In genomic region chr2:3755277-3755676, GRCh38 we compare ENCODE assay signal across 35 cellular contexts. TPM values are rescaled to one million over a fixed set of nuclear protein-coding genes. Genes with fewer than 3 reads are reported as not detected.
"Had no signal": no experiment of that assay in that cellular context is flagged by ENCODE, and none has a peak within 500 bp of the region (broad histone marks: within the 10 kb centered on the region; RNA-seq: fewer than 3 reads in every experiment).

No MANE protein-coding gene starts in this region.

- FAIRE-seq: pancreas had no signal

- H3K4me3 ChIP-seq: neural progenitor cell, pancreas, prostate gland, skin epidermis, smooth muscle cell, spleen, suprapubic skin, testis, tibial artery, transverse colon, upper lobe of right lung, vagina had no signal

- H3K27ac Mint-ChIP-seq: naive B cell; natural killer cell; nephron; neural progenitor cell; stimulated activated memory B cell treated with anti-CD40 and anti-IgM and Interleukin-4, amounts not matched to agents 10 μg/mL and 1 μg/mL and 100 μg/mL, for 72 hours; stimulated activated naive CD8-positive, alpha-beta T cell treated with anti-CD3 and anti-CD28 coated beads, Interleukin-15, amount 100 ng/mL, for 72 hours; type B pancreatic cell had no signal

- H2AFZ ChIP-seq: neural progenitor cell had no signal

- H3K27me3 ChIP-seq: neural progenitor cell, pancreas, spleen, testis, tibial artery, transverse colon, vagina had no signal

- ATAC-seq: pancreas; right cardiac atrium; sciatic nerve; stimulated activated memory B cell treated with anti-CD40 and anti-IgM and Interleukin-4, amounts not matched to agents 10 μg/mL and 1 μg/mL and 100 μg/mL, for 72 hours; stimulated activated naive CD8-positive, alpha-beta T cell treated with anti-CD3 and anti-CD28 coated beads, Interleukin-15, amount 100 ng/mL, for 72 hours; stimulated activated naive CD8-positive, alpha-beta T cell treated with anti-CD3 and anti-CD28 coated beads, Interleukin-15, Interleukin-2, amounts not matched to agents 100 U/mL and 50 U/mL, for 24 hours; upper lobe of right lung had no signal

- H3K27ac ChIP-seq: neural progenitor cell, neutrophil, pancreas, prostate gland, skin epidermis, spleen, suprapubic skin, testis, tibial artery, transverse colon, upper lobe of right lung, vagina had no signal

- H3K9me3 Mint-ChIP-seq: nephron; neural progenitor cell; stimulated activated naive CD8-positive, alpha-beta T cell treated with anti-CD3 and anti-CD28 coated beads, Interleukin-15, amount 100 ng/mL, for 72 hours; type B pancreatic cell had no signal

- H3K9ac ChIP-seq: neural progenitor cell had no signal

- H3K4me2 ChIP-seq: neural progenitor cell, smooth muscle cell had no signal

- H3K4me1 Mint-ChIP-seq: naive B cell; natural killer cell; nephron; stimulated activated memory B cell treated with anti-CD40 and anti-IgM and Interleukin-4, amounts not matched to agents 10 μg/mL and 1 μg/mL and 100 μg/mL, for 72 hours; stimulated activated naive CD8-positive, alpha-beta T cell treated with anti-CD3 and anti-CD28 coated beads, Interleukin-15, amount 100 ng/mL, for 72 hours had no signal

- H3K36me3 Mint-ChIP-seq: naive B cell; natural killer cell; neural progenitor cell; stimulated activated memory B cell treated with anti-CD40 and anti-IgM and Interleukin-4, amounts not matched to agents 10 μg/mL and 1 μg/mL and 100 μg/mL, for 72 hours; type B pancreatic cell had no signal

- DNase-seq: naive B cell; natural killer cell; nucleus accumbens; pancreas; right cardiac atrium; spleen; stimulated activated CD4-positive, alpha-beta T cell treated with anti-CD3 and anti-CD28 coated beads, Interleukin-12 subunit alpha, Interleukin-12 subunit beta, amount 100 ng/mL, for 4 hours; stimulated activated CD4-positive, alpha-beta T cell treated with anti-CD3 and anti-CD28 coated beads, Interleukin-1b, Interleukin-23, amount 100 ng/mL, for 48 hours; stimulated activated CD4-positive, alpha-beta T cell treated with anti-CD3 and anti-CD28 coated beads, Interleukin-4, amount 100 ng/mL, for 1 hour; stimulated activated CD4-positive, alpha-beta T cell treated with anti-CD3 and anti-CD28 coated beads, Interleukin-4, amount 100 ng/mL, for 4 hours; stimulated activated CD8-positive, alpha-beta memory T cell treated with anti-CD3 and anti-CD28 coated beads, Interleukin-4, amount 100 ng/mL, for 48 hours; stimulated activated naive CD4-positive, alpha-beta T cell; stimulated activated naive CD8-positive, alpha-beta T cell treated with anti-CD3 and anti-CD28 coated beads, Interleukin-15, amount 100 ng/mL, for 72 hours; stimulated activated naive CD8-positive, alpha-beta T cell treated with anti-CD3 and anti-CD28 coated beads, Interleukin-15, Interleukin-2, amounts not matched to agents 100 U/mL and 50 U/mL, for 24 hours; substantia nigra; testis; tibial artery; transverse colon; upper lobe of right lung had no signal

- H3K4me3 Mint-ChIP-seq: naive B cell; natural killer cell; nephron; neural progenitor cell; stimulated activated memory B cell treated with anti-CD40 and anti-IgM and Interleukin-4, amounts not matched to agents 10 μg/mL and 1 μg/mL and 100 μg/mL, for 72 hours; stimulated activated naive CD8-positive, alpha-beta T cell treated with anti-CD3 and anti-CD28 coated beads, Interleukin-15, amount 100 ng/mL, for 72 hours; type B pancreatic cell had no signal

- H3K9me3 ChIP-seq: neutrophil, pancreas, prostate gland, spleen, suprapubic skin, testis, tibial artery, transverse colon, upper lobe of right lung, vagina had no signal

- H3K36me3 ChIP-seq: neural progenitor cell, neutrophil, pancreas, prostate gland, spleen, suprapubic skin, tibial artery, transverse colon, upper lobe of right lung, vagina had no signal

- H3K4me1 ChIP-seq: neural progenitor cell, pancreas, prostate gland, suprapubic skin, testis, tibial artery, transverse colon, upper lobe of right lung, vagina had no signal

RNA-seq across cellular contexts. Expression of gene DCDC2C, which starts 51.9 kb away (rescaled TPM):
- total RNA-seq: natural killer cell, osteocyte, pancreas, posterior vena cava, pulmonary artery endothelial cell, renal cortical epithelial cell, right cardiac atrium, smooth muscle cell, spleen, transverse colon, upper lobe of right lung, vagina had no signal
- polyA plus RNA-seq: neural cell, pancreas, right cardiac atrium, smooth muscle cell had no signal
